In genomic region chr12:49703647-49704137, GRCh38 we compare ENCODE assay signal across 9 cellular contexts. TPM values are rescaled to one million over a fixed set of nuclear protein-coding genes. Genes with fewer than 3 reads are reported as not detected.
DNase-seq lines count a peak whose midpoint lies in the region; ATAC-seq and TF ChIP-seq lines count a peak whose summit lies in the region.
"Had no signal": no experiment of that assay in that cellular context is flagged by ENCODE, and none has a peak within 500 bp of the region (broad histone marks: within the 10 kb centered on the region; RNA-seq: fewer than 3 reads in every experiment).

No MANE protein-coding gene starts in this region.

- H3K27me3 ChIP-seq in AG04450 (ENCODE audit: control insufficient read depth, insufficient read depth, low read length) = no peaks in the 10 kb centered on the region
- no peaks in the 10 kb centered on the region for H3K27me3 ChIP-seq in naive thymus-derived CD4-positive, alpha-beta T cell (ENCODE audit: control insufficient read depth in 2 of 2, insufficient read depth in 2 of 2, low read length in 2 of 2)
- H3K27me3 ChIP-seq in gastroesophageal sphincter = no peaks in the 10 kb centered on the region

- H3K36me3 ChIP-seq in naive thymus-derived CD4-positive, alpha-beta T cell (ENCODE audit: control insufficient read depth in 2 of 3, insufficient read depth in 3 of 3, low read length in 3 of 3) = peaks cover 0 to 8% (median 0%) of the 10 kb centered on the region in 3 experiments
- no peaks in the 10 kb centered on the region for H3K36me3 ChIP-seq in gastroesophageal sphincter

- peaks cover 6% of the 10 kb centered on the region for H3K27me3 Mint-ChIP-seq in activated T-helper 2 cell treated with anti-CD3 and anti-CD28 coated beads, Interferon-gamma antibody, Interleukin-2, Interleukin-4, amounts not matched to agents 10 μg/mL and 5 μg/mL and 100 μg/mL, durations not matched to agents 14 hours and 24 hours and 36 hours (ENCODE audit: low read depth)
- H3K27me3 Mint-ChIP-seq in naive thymus-derived CD4-positive, alpha-beta T cell = peaks cover 0 to 2% (median 0%) of the 10 kb centered on the region in 5 donors

- H3K9me3 ChIP-seq in AG04450 (ENCODE audit: control insufficient read depth, insufficient read depth, low read length) (no peaks in the 10 kb centered on the region; the same call in 1 of the 2 replicates), gastroesophageal sphincter (no peaks in the 10 kb centered on the region)
- H3K9me3 ChIP-seq in naive thymus-derived CD4-positive, alpha-beta T cell (ENCODE audit: control insufficient read depth in 2 of 3, low read length in 3 of 3) = no peaks in the 10 kb centered on the region

- H3K4me3 Mint-ChIP-seq in activated T-helper 2 cell treated with anti-CD3 and anti-CD28 coated beads, Interferon-gamma antibody, Interleukin-2, Interleukin-4, amounts not matched to agents 10 μg/mL and 5 μg/mL and 100 μg/mL, durations not matched to agents 14 hours and 24 hours and 36 hours (ENCODE audit: low read depth) = peak overlapping the region; percentile 44
- peak overlapping the region; percentile 8 to 78 (median 54) for H3K4me3 Mint-ChIP-seq in naive thymus-derived CD4-positive, alpha-beta T cell

- H3K4me1 Mint-ChIP-seq in activated T-helper 2 cell treated with anti-CD3 and anti-CD28 coated beads, Interferon-gamma antibody, Interleukin-2, Interleukin-4, amounts not matched to agents 10 μg/mL and 5 μg/mL and 100 μg/mL, durations not matched to agents 14 hours and 24 hours and 36 hours (ENCODE audit: low read depth) = peaks cover 56% of the 10 kb centered on the region
- peaks cover 52 to 76% (median 64%) of the 10 kb centered on the region in 7 donors for H3K4me1 Mint-ChIP-seq in naive thymus-derived CD4-positive, alpha-beta T cell

- H3K27ac ChIP-seq in AG04450 (ENCODE audit: low read depth, low read length) = peak overlapping the region; percentile 66
- H3K27ac ChIP-seq in naive thymus-derived CD4-positive, alpha-beta T cell (ENCODE audit: low read depth, low read length) = no peak overlapping the region
- H3K27ac ChIP-seq in gastroesophageal sphincter = no peak overlapping the region

- intact Hi-C loops in activated T-helper 2 cell treated with anti-CD3 and anti-CD28 coated beads, Interferon-gamma antibody, Interleukin-2, Interleukin-4, amounts not matched to agents 10 μg/mL and 5 μg/mL and 100 μg/mL, durations not matched to agents 14 hours and 24 hours and 36 hours (cut with micrococcal nuclease) = loop anchor here (1.0 kb wide), 2 partner anchors 32 to 40 kb away; no protein-coding TSS in a partner anchor
- intact Hi-C loops in naive thymus-derived CD4-positive, alpha-beta T cell (cut with micrococcal nuclease) = loop anchor here (1.0 to 10.0 kb wide), 2 partner anchors 16 to 339 kb away; partner anchors contain the start of gene SPATS2 (in 1 of the 2)

- no peak for TF ChIP-seq CTCF in AG04450 (IDR thresholded peaks at IDR 0.05; ENCODE audit: low read depth, low read length)
- no peak for TF ChIP-seq CTCF in gastroesophageal sphincter (IDR thresholded peaks at IDR 0.05)

- WGBS in gastroesophageal sphincter (ENCODE audit: low coverage in 1 of 2), 2 donors = 87% methylated on average over 3 of the region's 3 CpGs; no CpG with 5 or more reads in 1 of the 2 donors

- DNase-seq in AG04450 (ENCODE audit: low read depth, low spot score) (peak; percentile 50), LHCN-M2 (ENCODE audit: low read depth) (peak; percentile 85), D341Med (ENCODE audit: low spot score) (no peak)
- no peak for DNase-seq in activated T-helper 2 cell treated with anti-CD3 and anti-CD28 coated beads, Interferon-gamma antibody, Interleukin-2, Interleukin-4, amounts not matched to agents 10 μg/mL and 5 μg/mL and 100 μg/mL, durations not matched to agents 14 hours and 24 hours and 36 hours (ENCODE audit: low spot score)
- DNase-seq in naive thymus-derived CD4-positive, alpha-beta T cell = peak in 5 of 9 donors; percentile 9 to 62 (median 30)

- H3K4me3 ChIP-seq in AG04450 (ENCODE audit: low read depth, low read length) (no peak overlapping the region), gastroesophageal sphincter (no peak overlapping the region)
- H3K4me3 ChIP-seq in naive thymus-derived CD4-positive, alpha-beta T cell (ENCODE audit: low read length) = no peak overlapping the region

- no peak for TF ChIP-seq EP300 in gastroesophageal sphincter (IDR thresholded peaks at IDR 0.05)

- TF ChIP-seq POLR2A in gastroesophageal sphincter (IDR thresholded peaks at IDR 0.05) = no peak

- H3K9me3 Mint-ChIP-seq in activated T-helper 2 cell treated with anti-CD3 and anti-CD28 coated beads, Interferon-gamma antibody, Interleukin-2, Interleukin-4, amounts not matched to agents 10 μg/mL and 5 μg/mL and 100 μg/mL, durations not matched to agents 14 hours and 24 hours and 36 hours = no peaks in the 10 kb centered on the region
- no peaks in the 10 kb centered on the region for H3K9me3 Mint-ChIP-seq in naive thymus-derived CD4-positive, alpha-beta T cell

- no peak for ATAC-seq in naive thymus-derived CD4-positive, alpha-beta T cell
- no peak for ATAC-seq in GM21515 (IDR thresholded peaks at IDR 0.05; ENCODE audit: unreplicated experiment)
- ATAC-seq in gastroesophageal sphincter = no peak
- ATAC-seq in GM21528 (IDR thresholded peaks at IDR 0.05; ENCODE audit: low FRiP score, unreplicated experiment) = no peak
- ATAC-seq: Panc1 had no signal

- peak overlapping the region; percentile 64 for H3K27ac Mint-ChIP-seq in activated T-helper 2 cell treated with anti-CD3 and anti-CD28 coated beads, Interferon-gamma antibody, Interleukin-2, Interleukin-4, amounts not matched to agents 10 μg/mL and 5 μg/mL and 100 μg/mL, durations not matched to agents 14 hours and 24 hours and 36 hours
- peak overlapping the region in 8 of 9 donors; percentile 18 to 88 (median 53) for H3K27ac Mint-ChIP-seq in naive thymus-derived CD4-positive, alpha-beta T cell

- POLR2A ChIA-PET in AG04450 (lab: Yijun Ruan, JAX) = interaction anchor here (1.2 to 1.7 kb wide), 3 partner anchors 30 to 125 kb away, joined by 3 to 8 read pairs (median 4); partner anchors contain the start of gene NCKAP5L
- POLR2A ChIA-PET in naive thymus-derived CD4-positive, alpha-beta T cell (lab: Charles Lee) = interaction anchor here (0.9 to 10.5 kb wide), 9 partner anchors 8 to 59 kb away, joined by 3 to 131 read pairs (median 5); partner anchors contain the start of gene TMBIM6

- H3K4me1 ChIP-seq in naive thymus-derived CD4-positive, alpha-beta T cell (ENCODE audit: control insufficient read depth in 2 of 2, insufficient read depth in 2 of 2, low read length in 2 of 2) = peaks cover 23 to 44% of the 10 kb centered on the region in 2 donors
- H3K4me1 ChIP-seq in gastroesophageal sphincter = peaks cover 0 to 60% (median 4%) of the 10 kb centered on the region in 3 donors

- CTCF ChIA-PET in AG04450 (lab: Charles Lee) = interaction anchor here (1.2 to 9.0 kb wide), 4 partner anchors 30 to 75 kb away, joined by 3 to 64 read pairs (median 14); partner anchors contain the start of gene TMBIM6
- CTCF ChIA-PET in naive thymus-derived CD4-positive, alpha-beta T cell (lab: Charles Lee) = interaction anchor here (0.5 to 11.5 kb wide), 11 partner anchors 14 to 81 kb away, joined by 3 to 229 read pairs (median 5); partner anchors contain the start of gene TMBIM6

- H3K36me3 Mint-ChIP-seq in activated T-helper 2 cell treated with anti-CD3 and anti-CD28 coated beads, Interferon-gamma antibody, Interleukin-2, Interleukin-4, amounts not matched to agents 10 μg/mL and 5 μg/mL and 100 μg/mL, durations not matched to agents 14 hours and 24 hours and 36 hours (ENCODE audit: low read depth) = peaks cover 14% of the 10 kb centered on the region
- H3K36me3 Mint-ChIP-seq in naive thymus-derived CD4-positive, alpha-beta T cell = peaks cover 0 to 3% (median 0%) of the 10 kb centered on the region in 5 donors

RNA-seq across cellular contexts. Expression of gene FMNL3, which starts 3.5 kb away (rescaled TPM):
- 15.8 and 16.1 TPM in 2 replicates for polyA plus RNA-seq in AG04450 (2011; rRNA removed)
- polyA minus RNA-seq in AG04450 (2011; rRNA and poly(A)+ RNA removed) = 46.7 and 51.6 TPM in 2 replicates
- 35.5 and 36.5 TPM in 2 replicates for total RNA-seq in LHCN-M2 (2014; rRNA removed)
- 15.7 TPM for polyA plus RNA-seq in LHCN-M2 (2012)
- 36.2 and 38.0 TPM in 2 replicates for total RNA-seq in activated T-helper 2 cell treated with anti-CD3 and anti-CD28 coated beads, Interferon-gamma antibody, Interleukin-2, Interleukin-4, amounts not matched to agents 10 μg/mL and 5 μg/mL and 100 μg/mL, durations not matched to agents 14 hours and 24 hours and 36 hours
- 10 to 100 TPM; 33.3 to 40.4 (median 39.7) TPM for total RNA-seq in naive thymus-derived CD4-positive, alpha-beta T cell
- polyA plus RNA-seq in naive thymus-derived CD4-positive, alpha-beta T cell = 10 to 100 TPM; 10.4 to 12.0 TPM
- total RNA-seq in gastroesophageal sphincter = 10 to 100 TPM; 10.4 to 15.4 (median 12.6) TPM

RNA-seq across cellular contexts. Expression of gene TMBIM6, which starts 37.7 kb away (rescaled TPM):
- polyA plus RNA-seq in AG04450 (2011; rRNA removed) = 711 and 906 TPM in 2 replicates
- 268 and 289 TPM in 2 replicates for polyA minus RNA-seq in AG04450 (2011; rRNA and poly(A)+ RNA removed)
- total RNA-seq in LHCN-M2 (2014; rRNA removed) = 413 and 429 TPM in 2 replicates
- 355 TPM for polyA plus RNA-seq in LHCN-M2 (2012)
- total RNA-seq in activated T-helper 2 cell treated with anti-CD3 and anti-CD28 coated beads, Interferon-gamma antibody, Interleukin-2, Interleukin-4, amounts not matched to agents 10 μg/mL and 5 μg/mL and 100 μg/mL, durations not matched to agents 14 hours and 24 hours and 36 hours = 405 and 431 TPM in 2 replicates
- total RNA-seq in naive thymus-derived CD4-positive, alpha-beta T cell = 100 to 1,000 TPM; 307 to 432 (median 381) TPM
- polyA plus RNA-seq in naive thymus-derived CD4-positive, alpha-beta T cell = 100 to 1,000 TPM; 835 to 916 TPM
- total RNA-seq in gastroesophageal sphincter = 100 to 1,000 TPM; 251 to 408 (median 329) TPM

Comparison
In these comparisons a context has a peak if more than half of its experiments do, and no peak if none do; other contexts are left out.
1. DNase-seq: peak in AG04450 (single experiment), LHCN-M2 (single experiment) and naive thymus-derived CD4-positive, alpha-beta T cell (5 of 9); none in activated T-helper 2 cell treated with anti-CD3 and anti-CD28 coated beads, Interferon-gamma antibody, Interleukin-2, Interleukin-4, amounts not matched to agents 10 μg/mL and 5 μg/mL and 100 μg/mL, durations not matched to agents 14 hours and 24 hours and 36 hours (single experiment) and D341Med (single experiment).